In the genomic region with DNA sequence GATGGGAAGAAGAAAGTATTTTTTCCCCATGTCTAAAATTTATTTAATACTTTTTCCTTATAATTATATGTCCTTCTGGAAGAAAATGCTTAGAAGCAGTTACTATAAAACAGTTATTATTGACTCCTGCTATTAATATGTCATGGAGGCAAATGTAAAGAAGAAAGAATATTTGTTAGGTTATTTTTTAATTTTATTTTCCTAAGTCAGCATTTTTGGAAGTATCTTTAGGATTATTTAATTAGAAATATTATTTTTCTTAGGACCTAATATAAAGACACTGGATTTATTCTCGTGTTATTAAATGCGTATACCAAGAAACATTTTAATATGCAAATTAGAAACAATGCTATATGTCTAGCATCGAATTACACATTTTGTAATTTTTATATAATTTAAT, we compare ENCODE assay signal across 19 cellular contexts.
DNase-seq lines count a peak whose midpoint lies in the region; ATAC-seq, FAIRE-seq and TF ChIP-seq lines count a peak whose summit lies in the region.
"Had no signal": no experiment of that assay in that cellular context is flagged by ENCODE, and none has a peak within 500 bp of the region (broad histone marks: within the 10 kb centered on the region; RNA-seq: fewer than 3 reads in every experiment).

No MANE protein-coding gene starts in this region.

- POLR2A ChIA-PET in HepG2 (lab: Yijun Ruan, JAX) (no interaction called here), HCT116 (lab: Charles Lee) (no interaction called here), K562 (lab: Yijun Ruan, JAX) (no interaction called here), H1 (lab: Charles Lee; ENCODE audit: partially characterized antibody) (no interaction called here)

- no peak overlapping the region for H2AFZ ChIP-seq in HepG2 (ENCODE audit: low read length)
- H2AFZ ChIP-seq in HCT116 (ENCODE audit: low read depth, low read length, poor library complexity, severe bottlenecking): peak overlapping the region; percentile 90
- H2AFZ ChIP-seq in K562 (ENCODE audit: low read depth, low read length): no peak overlapping the region
- H2AFZ ChIP-seq in H1 (ENCODE audit: low read length): no peak overlapping the region

- H3K27ac ChIP-seq in HepG2 (ENCODE audit: extremely low read length, insufficient read depth, low read length) (no peak overlapping the region), right lobe of liver (no peak overlapping the region), HCT116 (ENCODE audit: low read depth, low read length) (no peak overlapping the region), K562 (ENCODE audit: extremely low read depth, low read depth, low read length) (no peak overlapping the region), H1 (ENCODE audit: low read depth, low read length) (no peak overlapping the region)
- H3K27ac ChIP-seq: 22Rv1; BLaER1 treated with 17β-estradiol and CSF1 and Interleukin-3, amounts not matched to agents 10 nM and 100 nM; C4-2B had no signal

- H3K4me2 ChIP-seq in HepG2 (ENCODE audit: low read depth, low read length) (no peak overlapping the region), HCT116 (ENCODE audit: low read length) (no peak overlapping the region), K562 (ENCODE audit: insufficient read depth, low read length) (no peak overlapping the region), H1 (ENCODE audit: insufficient read depth in 1 of 2, low read depth in 2 of 2, low read length in 2 of 2) (no peak overlapping the region)
- H3K4me2 ChIP-seq: BLaER1 treated with 17β-estradiol and CSF1 and Interleukin-3, amounts not matched to agents 10 nM and 100 nM had no signal

- no peaks in the 10 kb centered on the region for H3K23me2 ChIP-seq in H1 (ENCODE audit: low read depth, low read length)

- H4K5ac ChIP-seq in H1 (ENCODE audit: insufficient read length, low read depth, low read length): no peak overlapping the region

- no peaks in the 10 kb centered on the region; the same call in 1 of the 2 replicates for H3K9me2 ChIP-seq in HCT116 (ENCODE audit: insufficient read depth)

- no peak overlapping the region for H2BK5ac ChIP-seq in H1 (ENCODE audit: low read depth, low read length)

- in situ Hi-C loops in HepG2 (cut with HindIII; ENCODE audit: extremely low pct_ligation_motif_present, low pct_unique_long_range_greater_than_20kb) (no loop called here), K562 (cut with MboI) (no loop called here)

- no peak overlapping the region for H2AK5ac ChIP-seq in H1 (ENCODE audit: low read depth, low read length)

- no peak overlapping the region for H4K8ac ChIP-seq in H1 (ENCODE audit: extremely low read depth, insufficient read depth, low read length)

- no peak overlapping the region for H3K56ac ChIP-seq in H1 (replicated peaks; ENCODE audit: insufficient read length, low read depth, low read length)

- H3K9me1 ChIP-seq in K562 (ENCODE audit: control insufficient read depth, insufficient read depth, low read length): no peaks in the 10 kb centered on the region

- RAD21 ChIA-PET in HCT116 (lab: Charles Lee; ENCODE audit: low non-redundant PET in 1 of 2, low total read pairs in 2 of 2, uncharacterized antibody in 2 of 2, unreplicated experiment in 2 of 2): no interaction called here

- no TSS peak for BruUV-seq in HepG2 (replicated peaks; lab: Mats Ljungman, UMichigan)
- no TSS peak for BruUV-seq in HCT116 (replicated peaks; lab: Mats Ljungman, UMichigan)
- BruUV-seq in K562 (replicated peaks; lab: Mats Ljungman, UMichigan): no TSS peak

- no peak overlapping the region for H3K4ac ChIP-seq in H1 (replicated peaks; ENCODE audit: insufficient read length, low read depth, low read length)

- intact Hi-C loops in HepG2 (cut with micrococcal nuclease; ENCODE audit: unreplicated experiment) (no loop called here), right lobe of liver (cut with DNase I) (no loop called here), HCT116 (cut with micrococcal nuclease) (no loop called here), K562 (cut with micrococcal nuclease) (no loop called here)

- TF ChIP-seq EP300 in HepG2 (IDR thresholded peaks at IDR 0.05; ENCODE audit: low read depth in 2 of 2, low read length in 2 of 2) (no peak), HepG2 (CRISPR knock-in tag; IDR thresholded peaks at IDR 0.05; ENCODE audit: borderline replicate concordance) (no peak), K562 (IDR thresholded peaks at IDR 0.05; ENCODE audit: low read length) (no peak), H1 (IDR thresholded peaks at IDR 0.05; ENCODE audit: borderline replicate concordance in 1 of 2, low read depth in 2 of 2, low read length in 2 of 2) (no peak)

- 22% methylated on average over 3 of the region's 3 CpGs for WGBS in HepG2 (ENCODE audit: low lambda C conversion rate)
- WGBS in right lobe of liver (ENCODE audit: insufficient coverage, low coverage, low lambda C conversion rate, missing lambda C conversion rate): 58% methylated on average over 3 of the region's 3 CpGs
- WGBS in K562 (ENCODE audit: insufficient coverage, low coverage, missing lambda C conversion rate): 9% methylated on average over 3 of the region's 3 CpGs
- 97% methylated on average over 3 of the region's 3 CpGs; no CpG with 5 or more reads in 1 of the 2 experiments for WGBS in H1 (ENCODE audit: extremely low coverage in 1 of 2, insufficient coverage in 1 of 2, insufficient read length in 1 of 2, insufficient replicate concordance in 2 of 2, low coverage in 1 of 2, low lambda C conversion rate in 2 of 2, missing lambda C conversion rate in 1 of 2), 2 experiments

- ATAC-seq in HepG2 (no peak), right lobe of liver (no peak), HCT116 (no peak), K562 (no peak)
- ATAC-seq: CD8-positive, alpha-beta T cell had no signal

- H3K79me2 ChIP-seq in HepG2 (ENCODE audit: insufficient read depth, low read length): no peaks in the 10 kb centered on the region
- H3K79me2 ChIP-seq in HCT116 (ENCODE audit: insufficient read depth, low read length): no peaks in the 10 kb centered on the region
- H3K79me2 ChIP-seq in K562 (ENCODE audit: control insufficient read depth, insufficient read depth, low read length): no peaks in the 10 kb centered on the region
- H3K79me2 ChIP-seq in H1 (ENCODE audit: control insufficient read depth in 1 of 2, insufficient read depth in 2 of 2, low read length in 2 of 2): no peaks in the 10 kb centered on the region

- TF ChIP-seq POLR2A in HepG2 (IDR thresholded peaks at IDR 0.05; ENCODE audit: insufficient read depth in 1 of 2, low read depth in 2 of 2, low read length in 2 of 2): no peak
- TF ChIP-seq POLR2A in right lobe of liver (IDR thresholded peaks at IDR 0.05): no peak
- TF ChIP-seq POLR2A in HCT116 (IDR thresholded peaks at IDR 0.05; ENCODE audit: borderline replicate concordance, extremely low read depth, insufficient read depth, insufficient read length): no peak
- TF ChIP-seq POLR2A in K562 (conservative IDR thresholded peaks at IDR 0.05): no peak
- no peak for TF ChIP-seq POLR2A in H1 (IDR thresholded peaks at IDR 0.05; ENCODE audit: control extremely low read depth in 1 of 2, low read depth in 2 of 2, low read length in 2 of 2)

- H3K9ac ChIP-seq in HepG2 (ENCODE audit: insufficient read depth, low read depth, low read length) (no peak overlapping the region), HCT116 (ENCODE audit: low read length) (no peak overlapping the region), K562 (ENCODE audit: insufficient read depth in 1 of 2, low read depth in 2 of 2, low read length in 2 of 2) (no peak overlapping the region), H1 (replicated peaks in 1 of 4; ENCODE audit: extremely low read depth in 1 of 4, low read depth in 3 of 4, low read length in 3 of 4) (no peak overlapping the region)
- H3K9ac ChIP-seq: BLaER1 treated with 17β-estradiol and CSF1 and Interleukin-3, amounts not matched to agents 10 nM and 100 nM had no signal

- H3K27me3 ChIP-seq in HepG2 (ENCODE audit: control insufficient read depth in 1 of 2, insufficient read depth in 2 of 2, low read length in 2 of 2) (no peaks in the 10 kb centered on the region; a peak in 1 of 5 replicates), right lobe of liver (no peaks in the 10 kb centered on the region), HCT116 (ENCODE audit: insufficient read depth, low read length) (no peaks in the 10 kb centered on the region), K562 (ENCODE audit: control insufficient read depth in 2 of 2, insufficient read depth in 2 of 2, low read length in 2 of 2) (no peaks in the 10 kb centered on the region), H1 (replicated peaks in 1 of 4; ENCODE audit: control insufficient read depth in 3 of 4, extremely low read depth in 1 of 4, insufficient read depth in 3 of 4, low read length in 3 of 4) (no peaks in the 10 kb centered on the region)
- H3K27me3 ChIP-seq: BLaER1 treated with 17β-estradiol and CSF1 and Interleukin-3, amounts not matched to agents 10 nM and 100 nM had no signal

- H3K14ac ChIP-seq in H1 (ENCODE audit: insufficient read length): no peak overlapping the region

- FAIRE-seq in HepG2 (lab: Jason Lieb, UNC) (no peak), K562 (lab: Jason Lieb, UNC) (no peak), H1 (lab: Jason Lieb, UNC) (no peak)
- FAIRE-seq: D721Med, GM12891 had no signal

- H4K20me1 ChIP-seq in HepG2 (ENCODE audit: insufficient read depth, low read length) (no peaks in the 10 kb centered on the region), HCT116 (ENCODE audit: insufficient read depth) (no peaks in the 10 kb centered on the region), K562 (replicated peaks; ENCODE audit: control insufficient read depth, insufficient read depth, low read length) (no peaks in the 10 kb centered on the region), H1 (replicated peaks in 1 of 2; ENCODE audit: control insufficient read depth in 1 of 2, insufficient read depth in 2 of 2, low read length in 2 of 2) (no peaks in the 10 kb centered on the region)
- H4K20me1 ChIP-seq: BLaER1 treated with 17β-estradiol and CSF1 and Interleukin-3, amounts not matched to agents 10 nM and 100 nM had no signal

- CTCF ChIA-PET in HepG2 (lab: Yijun Ruan, JAX; ENCODE audit: low intra/inter-chr PET ratio, low total read pairs) (no interaction called here), HCT116 (lab: Charles Lee) (no interaction called here), K562 (lab: Yijun Ruan, JAX; ENCODE audit: low intra/inter-chr PET ratio) (no interaction called here), H1 (lab: Charles Lee; ENCODE audit: partially characterized antibody) (no interaction called here)

- H2BK20ac ChIP-seq in H1 (ENCODE audit: low read length): no peak overlapping the region

- H3K4me1 ChIP-seq in HepG2 (ENCODE audit: insufficient read depth, low read length): no peaks in the 10 kb centered on the region
- H3K4me1 ChIP-seq in right lobe of liver: no peaks in the 10 kb centered on the region
- H3K4me1 ChIP-seq in HCT116 (ENCODE audit: control insufficient read depth in 1 of 2, insufficient read depth in 2 of 2, low read length in 2 of 2): peaks cover 2 to 20% of the 10 kb centered on the region in 2 experiments; a peak in 3 of 4 replicates
- no peaks in the 10 kb centered on the region for H3K4me1 ChIP-seq in K562 (replicated peaks in 1 of 2; ENCODE audit: control insufficient read depth in 2 of 2, insufficient read depth in 2 of 2, low read length in 2 of 2)
- no peaks in the 10 kb centered on the region for H3K4me1 ChIP-seq in H1 (replicated peaks in 1 of 4; ENCODE audit: control insufficient read depth in 3 of 4, insufficient read depth in 4 of 4, low read length in 3 of 4)
- H3K4me1 ChIP-seq: Caco-2 had no signal

- H3K36me3 ChIP-seq in HepG2 (replicated peaks in 1 of 2; ENCODE audit: control insufficient read depth in 1 of 2, insufficient read depth in 2 of 2, low read length in 2 of 2) (no peaks in the 10 kb centered on the region), right lobe of liver (no peaks in the 10 kb centered on the region), HCT116 (ENCODE audit: control insufficient read depth in 1 of 2, insufficient read depth in 2 of 2, low read length in 2 of 2) (no peaks in the 10 kb centered on the region), K562 (ENCODE audit: control insufficient read depth, insufficient read depth, low read length) (no peaks in the 10 kb centered on the region), H1 (ENCODE audit: control insufficient read depth in 2 of 4, insufficient read depth in 4 of 4, low read length in 3 of 4) (no peaks in the 10 kb centered on the region)
- H3K36me3 ChIP-seq: BLaER1 treated with 17β-estradiol and CSF1 and Interleukin-3, amounts not matched to agents 10 nM and 100 nM had no signal

- no peak overlapping the region for H2BK120ac ChIP-seq in H1 (replicated peaks; ENCODE audit: low read depth, low read length)

- no peak for TF ChIP-seq RAD21 in HepG2 (CRISPR knock-in tag; IDR thresholded peaks at IDR 0.05)
- no peak for TF ChIP-seq RAD21 in HCT116 (IDR thresholded peaks at IDR 0.05; ENCODE audit: low read depth)
- TF ChIP-seq RAD21 in K562 (CRISPR knock-in tag; conservative IDR thresholded peaks at IDR 0.05 in 1 of 2, IDR thresholded peaks at IDR 0.05 in 1 of 2): no peak
- TF ChIP-seq RAD21 in H1 (IDR thresholded peaks at IDR 0.05 in 1 of 2, conservative IDR thresholded peaks at IDR 0.05 in 1 of 2; ENCODE audit: low read depth in 2 of 2, low read length in 2 of 2): no peak

- no peaks in the 10 kb centered on the region for H3K79me1 ChIP-seq in H1 (ENCODE audit: low read depth, low read length)

- H3K4me3 ChIP-seq in HepG2 (replicated peaks in 1 of 3; ENCODE audit: insufficient read depth in 1 of 3, low read depth in 2 of 3, low read length in 3 of 3): no peak overlapping the region
- H3K4me3 ChIP-seq in right lobe of liver: no peak overlapping the region
- H3K4me3 ChIP-seq in HCT116 (replicated peaks in 1 of 2; ENCODE audit: low read depth in 1 of 2, low read length in 2 of 2): no peak overlapping the region
- H3K4me3 ChIP-seq in K562: no peak overlapping the region
- H3K4me3 ChIP-seq in H1 (ENCODE audit: extremely low read depth in 1 of 4, insufficient read depth in 2 of 4, low read depth in 3 of 4, low read length in 4 of 4): no peak overlapping the region
- H3K4me3 ChIP-seq: BLaER1 treated with 17β-estradiol and CSF1 and Interleukin-3, amounts not matched to agents 10 nM and 100 nM had no signal

- H4K91ac ChIP-seq in H1 (replicated peaks; ENCODE audit: insufficient read length, low read length): no peak overlapping the region

- H3K9me3 ChIP-seq in HepG2 (ENCODE audit: low read length) (no peaks in the 10 kb centered on the region), right lobe of liver (no peaks in the 10 kb centered on the region), HCT116 (ENCODE audit: control insufficient read depth in 1 of 2, insufficient read depth in 1 of 2, low read depth in 1 of 2, low read length in 2 of 2) (no peaks in the 10 kb centered on the region), K562 (replicated peaks; ENCODE audit: control insufficient read depth, insufficient read depth, low read depth, low read length) (no peaks in the 10 kb centered on the region), H1 (ENCODE audit: insufficient read depth in 2 of 2, low read depth in 1 of 2, low read length in 1 of 2) (0 out of 4 replicates have a peak, but pooled peaks cover 0 to 3% of the 10 kb centered on the region in 2 experiments)
- H3K9me3 ChIP-seq: BLaER1 treated with 17β-estradiol and CSF1 and Interleukin-3, amounts not matched to agents 10 nM and 100 nM; Caco-2 had no signal

- H3K18ac ChIP-seq in H1 (ENCODE audit: extremely low read depth, low read length): no peak overlapping the region

- H2BK12ac ChIP-seq in H1 (ENCODE audit: low read depth, low read length): no peak overlapping the region

- no peak for TF ChIP-seq CTCF in HepG2 (CRISPR knock-in tag; IDR thresholded peaks at IDR 0.05)
- TF ChIP-seq CTCF in right lobe of liver (IDR thresholded peaks at IDR 0.05): no peak
- no peak for TF ChIP-seq CTCF in HCT116 (IDR thresholded peaks at IDR 0.05 in 2 of 3, conservative IDR thresholded peaks at IDR 0.05 in 1 of 3; ENCODE audit: borderline replicate concordance in 1 of 3, insufficient read depth in 1 of 3, low read depth in 2 of 3, low read length in 2 of 3)
- TF ChIP-seq CTCF in K562 (IDR thresholded peaks at IDR 0.05 in 2 of 3, conservative IDR thresholded peaks at IDR 0.05 in 1 of 3; ENCODE audit: insufficient read depth in 2 of 3, low read depth in 1 of 3, low read length in 3 of 3): no peak
- no peak for TF ChIP-seq CTCF in H1 (IDR thresholded peaks at IDR 0.05; ENCODE audit: control extremely low read depth in 1 of 3, insufficient read depth in 1 of 3, low read depth in 1 of 3, low read length in 3 of 3)

- DNase-seq in HepG2 (ENCODE audit: low spot score) (no peak), right lobe of liver (no peak), HCT116 (ENCODE audit: low read depth, low spot score) (no peak), K562 (ENCODE audit: extremely low read depth in 1 of 4, low spot score in 3 of 4) (no peak), H1 (ENCODE audit: low read depth in 1 of 2, low spot score in 2 of 2) (no peak), T-helper 9 cell (no peak), HPDE6-E6E7 (ENCODE audit: extremely low spot score) (no peak)
- DNase-seq in activated CD4-positive, alpha-beta T cell treated with anti-CD3 and anti-CD28 coated beads for 48 hours: no peak
- DNase-seq: AML-193; Caco-2; Calu3; CD4-positive, alpha-beta T cell; CD8-positive, alpha-beta T cell; DMS79 treated with DMSO at 0.1 percent for 48 hours had no signal

- no peak overlapping the region for H3K23ac ChIP-seq in H1 (ENCODE audit: insufficient read length)

- H2BK15ac ChIP-seq in H1 (ENCODE audit: low read length): no peak overlapping the region
